Comparison of ENCODE assay signal across 29 cellular contexts in genomic region chr1:215360021-215360420, GRCh38.
"Had no signal": no experiment of that assay in that cellular context is flagged by ENCODE, and none has a peak within 500 bp of the region (broad histone marks: within the 10 kb centered on the region; RNA-seq: fewer than 3 reads in every experiment).

No MANE protein-coding gene starts in this region.

- H3K4me3 ChIP-seq: ascending aorta, coronary artery, dorsolateral prefrontal cortex, gastroesophageal sphincter, heart right ventricle had no signal

- H3K4me1 ChIP-seq: ascending aorta, gastroesophageal sphincter, heart right ventricle had no signal

- ATAC-seq: activated CD4-positive, alpha-beta T cell treated with anti-CD3 and anti-CD28 coated beads for 36 hours; activated CD8-positive, alpha-beta memory T cell treated with anti-CD3 and anti-CD28 coated beads, Interleukin-2, amount 10 ng/mL, durations not matched to agents 7 days and 5 days; activated CD8-positive, alpha-beta T cell treated with anti-CD3 and anti-CD28 coated beads, Interleukin-2, amount 10 ng/mL, durations not matched to agents 7 days and 5 days; activated naive CD4-positive, alpha-beta T cell treated with anti-CD3 and anti-CD28 coated beads, Interleukin-2, amount 50 U/mL, for 72 hours; effector memory CD8-positive, alpha-beta T cell; gastroesophageal sphincter; heart right ventricle had no signal

- H3K9me3 ChIP-seq: ascending aorta had no signal

- H3K36me3 Mint-ChIP-seq: activated CD4-positive, alpha-beta memory T cell treated with anti-CD3 and anti-CD28 coated beads for 36 hours; activated CD8-positive, alpha-beta memory T cell treated with anti-CD3 and anti-CD28 coated beads, Interleukin-2, amount 10 ng/mL, durations not matched to agents 7 days and 5 days; activated naive CD4-positive, alpha-beta T cell treated with anti-CD3 and anti-CD28 coated beads, Interleukin-2, amount 10 ng/mL, durations not matched to agents 7 days and 5 days; activated naive CD4-positive, alpha-beta T cell treated with anti-CD3 and anti-CD28 coated beads, Interleukin-2, amount 50 U/mL, for 72 hours; activated naive CD8-positive, alpha-beta T cell treated with anti-CD3 and anti-CD28 coated beads, Interleukin-2, amount 10 ng/mL, durations not matched to agents 7 days and 5 days had no signal

- H3K27me3 Mint-ChIP-seq: activated CD4-positive, alpha-beta memory T cell treated with anti-CD3 and anti-CD28 coated beads for 36 hours; activated CD4-positive, alpha-beta T cell treated with anti-CD3 and anti-CD28 coated beads for 36 hours; activated CD4-positive, alpha-beta T cell treated with anti-CD3 and anti-CD28 coated beads, Interleukin-2, amount 10 ng/mL, durations not matched to agents 24 days and 14 days; activated CD8-positive, alpha-beta memory T cell treated with anti-CD3 and anti-CD28 coated beads, Interleukin-2, amount 10 ng/mL, durations not matched to agents 7 days and 5 days; activated naive CD4-positive, alpha-beta T cell treated with anti-CD3 and anti-CD28 coated beads, Interleukin-2, amount 10 ng/mL, durations not matched to agents 7 days and 5 days; activated naive CD8-positive, alpha-beta T cell treated with anti-CD3 and anti-CD28 coated beads, Interleukin-2, amount 10 ng/mL, durations not matched to agents 7 days and 5 days; central memory CD8-positive, alpha-beta T cell; dendritic cell treated with granulocyte-macrophage colony-stimulating factor and Interleukin-4, amounts not matched to agents 40 ng/mL and 50 ng/mL, for 4 days; effector memory CD8-positive, alpha-beta T cell had no signal

- H3K4me1 Mint-ChIP-seq: activated CD4-positive, alpha-beta T cell treated with anti-CD3 and anti-CD28 coated beads for 36 hours; activated CD4-positive, alpha-beta T cell treated with anti-CD3 and anti-CD28 coated beads, Interleukin-2, amount 10 ng/mL, durations not matched to agents 24 days and 14 days; activated CD8-positive, alpha-beta memory T cell treated with anti-CD3 and anti-CD28 coated beads, Interleukin-2, amount 10 ng/mL, durations not matched to agents 7 days and 5 days; activated naive CD4-positive, alpha-beta T cell treated with anti-CD3 and anti-CD28 coated beads, Interleukin-2, amount 10 ng/mL, durations not matched to agents 7 days and 5 days; activated naive CD8-positive, alpha-beta T cell treated with anti-CD3 and anti-CD28 coated beads, Interleukin-2, amount 10 ng/mL, durations not matched to agents 7 days and 5 days; central memory CD8-positive, alpha-beta T cell had no signal

- H3K27ac ChIP-seq: ascending aorta, brain microvascular endothelial cell, coronary artery, dorsolateral prefrontal cortex, epithelial cell of prostate, gastroesophageal sphincter, heart right ventricle had no signal

- H3K36me3 ChIP-seq: ascending aorta, brain microvascular endothelial cell, gastroesophageal sphincter, heart right ventricle had no signal

- H3K4me3 Mint-ChIP-seq: activated CD4-positive, alpha-beta memory T cell treated with anti-CD3 and anti-CD28 coated beads for 36 hours; activated CD4-positive, alpha-beta T cell treated with anti-CD3 and anti-CD28 coated beads for 36 hours; activated CD4-positive, alpha-beta T cell treated with anti-CD3 and anti-CD28 coated beads, Interleukin-2, amount 10 ng/mL, durations not matched to agents 24 days and 14 days; activated CD8-positive, alpha-beta memory T cell treated with anti-CD3 and anti-CD28 coated beads, Interleukin-2, amount 10 ng/mL, durations not matched to agents 7 days and 5 days; activated CD8-positive, alpha-beta T cell treated with anti-CD3 and anti-CD28 coated beads, Interleukin-2, amount 10 ng/mL, durations not matched to agents 7 days and 5 days; activated naive CD4-positive, alpha-beta T cell treated with anti-CD3 and anti-CD28 coated beads, Interleukin-2, amount 10 ng/mL, durations not matched to agents 7 days and 5 days; activated naive CD8-positive, alpha-beta T cell treated with anti-CD3 and anti-CD28 coated beads, Interleukin-2, amount 10 ng/mL, durations not matched to agents 7 days and 5 days; activated T-helper 1 cell treated with anti-CD3 and anti-CD28 coated beads, Interleukin-12 subunit alpha, Interleukin-12 subunit beta, Interleukin-2, Interleukin-4 antibody, amounts not matched to agents 30 ng/mL and 10 ng/mL and 1 ng/mL, durations not matched to agents 14 hours and 24 hours and 36 hours; central memory CD8-positive, alpha-beta T cell; dendritic cell treated with granulocyte-macrophage colony-stimulating factor and Interleukin-4, amounts not matched to agents 40 ng/mL and 50 ng/mL, for 4 days; effector memory CD8-positive, alpha-beta T cell had no signal

- DNase-seq: activated CD4-positive, alpha-beta memory T cell treated with anti-CD3 and anti-CD28 coated beads for 36 hours; activated CD4-positive, alpha-beta T cell treated with anti-CD3 and anti-CD28 coated beads for 36 hours; activated CD4-positive, alpha-beta T cell treated with anti-CD3 and anti-CD28 coated beads, Interleukin-2, amount 10 ng/mL, durations not matched to agents 24 days and 14 days; activated CD4-positive, CD25-positive, alpha-beta regulatory T cell; activated CD4-positive, CD25-positive, alpha-beta regulatory T cell treated with anti-CD3 and anti-CD28 coated beads, Interleukin-2, amount 50 U/mL, for 72 hours; activated CD8-positive, alpha-beta memory T cell treated with anti-CD3 and anti-CD28 coated beads, Interleukin-2, amount 10 ng/mL, durations not matched to agents 7 days and 5 days; activated CD8-positive, alpha-beta memory T cell treated with anti-CD3 and anti-CD28 coated beads, Interleukin-2, amount 50 U/mL, for 4 hours; activated CD8-positive, alpha-beta T cell treated with anti-CD3 and anti-CD28 coated beads, Interleukin-2, amount 10 ng/mL, durations not matched to agents 7 days and 5 days; activated effector memory CD4-positive, alpha-beta T cell treated with anti-CD3 and anti-CD28 coated beads, Interleukin-2, amount 50 U/mL, for 16 hours; activated naive CD4-positive, alpha-beta T cell treated with anti-CD3 and anti-CD28 coated beads, Interleukin-2, amount 10 ng/mL, durations not matched to agents 7 days and 5 days; activated naive CD8-positive, alpha-beta T cell treated with anti-CD3 and anti-CD28 coated beads, Interleukin-2, amount 10 ng/mL, durations not matched to agents 7 days and 5 days; activated T-cell treated with anti-CD3 and anti-CD28 coated beads, Interleukin-2, amount 50 U/mL, for 1 hour; activated T-cell treated with anti-CD3 and anti-CD28 coated beads, Interleukin-2, amount 50 U/mL, for 48 hours; brain microvascular endothelial cell; dorsolateral prefrontal cortex; effector CD4-positive, alpha-beta T cell; effector memory CD8-positive, alpha-beta T cell; foreskin fibroblast; heart right ventricle; T-helper 2 cell had no signal

- H3K27me3 ChIP-seq: ascending aorta, brain microvascular endothelial cell, dorsolateral prefrontal cortex, gastroesophageal sphincter, heart right ventricle had no signal

- H3K27ac Mint-ChIP-seq: activated CD4-positive, alpha-beta memory T cell treated with anti-CD3 and anti-CD28 coated beads for 36 hours; activated CD4-positive, alpha-beta T cell treated with anti-CD3 and anti-CD28 coated beads for 36 hours; activated CD4-positive, alpha-beta T cell treated with anti-CD3 and anti-CD28 coated beads, Interleukin-2, amount 10 ng/mL, durations not matched to agents 24 days and 14 days; activated CD8-positive, alpha-beta memory T cell treated with anti-CD3 and anti-CD28 coated beads, Interleukin-2, amount 10 ng/mL, durations not matched to agents 7 days and 5 days; activated CD8-positive, alpha-beta T cell treated with anti-CD3 and anti-CD28 coated beads, Interleukin-2, amount 10 ng/mL, durations not matched to agents 7 days and 5 days; activated naive CD4-positive, alpha-beta T cell treated with anti-CD3 and anti-CD28 coated beads, Interleukin-2, amount 10 ng/mL, durations not matched to agents 7 days and 5 days; activated naive CD4-positive, alpha-beta T cell treated with anti-CD3 and anti-CD28 coated beads, Interleukin-2, amount 50 U/mL, for 72 hours; activated naive CD8-positive, alpha-beta T cell treated with anti-CD3 and anti-CD28 coated beads, Interleukin-2, amount 10 ng/mL, durations not matched to agents 7 days and 5 days; activated T-helper 1 cell treated with anti-CD3 and anti-CD28 coated beads, Interleukin-12 subunit alpha, Interleukin-12 subunit beta, Interleukin-2, Interleukin-4 antibody, amounts not matched to agents 30 ng/mL and 10 ng/mL and 1 ng/mL, durations not matched to agents 14 hours and 24 hours and 36 hours; activated T-helper 2 cell treated with anti-CD3 and anti-CD28 coated beads, Interferon-gamma antibody, Interleukin-2, Interleukin-4, amounts not matched to agents 10 μg/mL and 5 μg/mL and 100 μg/mL, durations not matched to agents 14 hours and 24 hours and 36 hours; dendritic cell treated with granulocyte-macrophage colony-stimulating factor and Interleukin-4, amounts not matched to agents 40 ng/mL and 50 ng/mL, for 4 days; effector memory CD8-positive, alpha-beta T cell had no signal

- H3K9me3 Mint-ChIP-seq: activated CD4-positive, alpha-beta T cell treated with anti-CD3 and anti-CD28 coated beads, Interleukin-2, amount 10 ng/mL, durations not matched to agents 24 days and 14 days; activated T-helper 1 cell treated with anti-CD3 and anti-CD28 coated beads, Interleukin-12 subunit alpha, Interleukin-12 subunit beta, Interleukin-2, Interleukin-4 antibody, amounts not matched to agents 30 ng/mL and 10 ng/mL and 1 ng/mL, durations not matched to agents 14 hours and 24 hours and 36 hours; activated T-helper 2 cell treated with anti-CD3 and anti-CD28 coated beads, Interferon-gamma antibody, Interleukin-2, Interleukin-4, amounts not matched to agents 10 μg/mL and 5 μg/mL and 100 μg/mL, durations not matched to agents 14 hours and 24 hours and 36 hours had no signal
